In the genomic region with DNA sequence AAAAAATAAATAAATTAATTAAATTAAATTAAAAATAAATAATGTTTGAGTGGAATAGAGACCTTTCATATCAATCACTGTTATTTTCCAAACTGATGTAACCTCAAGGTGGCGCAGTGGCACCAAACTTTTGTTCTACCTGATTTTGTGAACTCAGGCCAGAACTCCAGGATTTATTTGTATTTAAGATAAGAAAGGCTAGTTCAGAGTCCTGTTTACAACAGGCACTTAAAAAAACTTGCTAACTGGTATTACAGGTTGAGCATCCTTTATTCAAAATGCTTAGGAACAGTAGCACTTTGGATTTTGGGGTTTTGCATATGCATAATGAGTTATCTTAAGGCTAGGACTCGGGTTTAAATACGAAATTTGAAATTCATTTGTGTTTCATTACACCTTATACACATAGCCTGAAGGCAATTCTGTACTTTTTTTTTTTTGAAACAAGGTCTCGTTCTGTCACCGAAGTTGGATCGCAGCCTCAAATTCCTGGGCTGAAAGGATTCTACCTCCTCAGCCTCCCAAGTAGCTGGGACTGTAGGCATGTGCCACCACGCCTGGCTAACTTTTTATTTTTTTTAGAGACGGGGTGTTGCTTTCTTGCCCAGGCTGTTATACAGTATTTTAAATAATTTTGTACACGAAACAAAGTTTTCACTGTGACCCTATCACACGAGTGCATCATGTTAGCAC, we compare ENCODE assay signal across 10 cellular contexts. TPM values are rescaled to one million over a fixed set of nuclear protein-coding genes. Genes with fewer than 3 reads are reported as not detected.
DNase-seq lines count a peak whose midpoint lies in the region; ATAC-seq and TF ChIP-seq lines count a peak whose summit lies in the region.
"Had no signal": no experiment of that assay in that cellular context is flagged by ENCODE, and none has a peak within 500 bp of the region (broad histone marks: within the 10 kb centered on the region; RNA-seq: fewer than 3 reads in every experiment).

No MANE protein-coding gene starts in this region.

- peaks cover 92% of the 10 kb centered on the region for H4K20me1 ChIP-seq in Loucy (ENCODE audit: insufficient read depth, low read length, poor library complexity, severe bottlenecking)
- H4K20me1 ChIP-seq in neural progenitor cell (ENCODE audit: low read depth): peaks cover 74% of the 10 kb centered on the region

- H3K9me3 Mint-ChIP-seq in neural progenitor cell: no peaks in the 10 kb centered on the region
- H3K9me3 Mint-ChIP-seq: CD8-positive, alpha-beta memory T cell had no signal

- H3K27me3 Mint-ChIP-seq in neural progenitor cell (ENCODE audit: insufficient read depth, low read depth): no peaks in the 10 kb centered on the region
- H3K27me3 Mint-ChIP-seq: CD8-positive, alpha-beta memory T cell had no signal

- no peak overlapping the region for H3K27ac Mint-ChIP-seq in neural progenitor cell

- peaks cover 98% of the 10 kb centered on the region for H3K79me2 ChIP-seq in Loucy (ENCODE audit: insufficient read depth, low read length)
- peaks cover 95% of the 10 kb centered on the region for H3K79me2 ChIP-seq in neural progenitor cell (ENCODE audit: low read depth)

- H3K9me3 ChIP-seq in Loucy (ENCODE audit: insufficient read depth, low read depth, low read length) (no peaks in the 10 kb centered on the region), neural progenitor cell (ENCODE audit: low read depth) (no peaks in the 10 kb centered on the region)

- H3K4me1 Mint-ChIP-seq in neural progenitor cell: no peaks in the 10 kb centered on the region

- H3F3A ChIP-seq in Loucy (ENCODE audit: low read depth) (peaks cover 3% of the 10 kb centered on the region; the same call in 1 of the 2 replicates), neural progenitor cell (ENCODE audit: low read depth) (peaks cover 22% of the 10 kb centered on the region)

- DNase-seq in NCI-H2171 treated with DMSO at 0.1 percent for 48 hours (lab: John Stamatoyannopoulos, UW) (peak; percentile 38), NCI-H2171 (lab: John Stamatoyannopoulos, UW) (no peak), choroid plexus epithelial cell (ENCODE audit: low read depth) (peak; percentile 44), neural progenitor cell (ENCODE audit: low spot score) (no peak), ureter (ENCODE audit: low spot score) (no peak)
- DNase-seq: activated CD8-positive, alpha-beta memory T cell treated with anti-CD3 and anti-CD28 coated beads, Interleukin-2, amount 50 U/mL, for 4 hours had no signal

- no peaks in the 10 kb centered on the region for H3K9me2 ChIP-seq in Loucy (replicated peaks; ENCODE audit: low read depth, low read length)

- peak; percentile 55 for TF ChIP-seq CTCF in Loucy (conservative IDR thresholded peaks at IDR 0.05; ENCODE audit: low read length)
- TF ChIP-seq CTCF in choroid plexus epithelial cell (conservative IDR thresholded peaks at IDR 0.05; ENCODE audit: low read depth, low read length): peak; percentile 45
- peak; percentile 48 for TF ChIP-seq CTCF in neural progenitor cell (IDR thresholded peaks at IDR 0.05)

- H2AFZ ChIP-seq in Loucy (ENCODE audit: low read length) (no peak overlapping the region), neural progenitor cell (replicated peaks) (no peak overlapping the region)

- no peak overlapping the region for H3K27ac ChIP-seq in neural progenitor cell

- H3K36me3 ChIP-seq in Loucy (ENCODE audit: insufficient read depth, low read length) (peaks cover 78% of the 10 kb centered on the region), neural progenitor cell (peaks cover 5% of the 10 kb centered on the region)

- peaks cover 33% of the 10 kb centered on the region for H3K36me3 Mint-ChIP-seq in neural progenitor cell

- H3K4me3 ChIP-seq in Loucy (ENCODE audit: low read length, poor library complexity, severe bottlenecking) (no peak overlapping the region), choroid plexus epithelial cell (ENCODE audit: low read depth, low read length) (no peak overlapping the region), neural progenitor cell (no peak overlapping the region)

- H3K9ac ChIP-seq in Loucy (ENCODE audit: low read depth, low read length, poor library complexity, severe bottlenecking): no peak overlapping the region
- no peak overlapping the region for H3K9ac ChIP-seq in neural progenitor cell

- no peak overlapping the region for H3K4me2 ChIP-seq in Loucy (ENCODE audit: low read depth, low read length, poor library complexity, severe bottlenecking)
- no peak overlapping the region for H3K4me2 ChIP-seq in neural progenitor cell

- no peaks in the 10 kb centered on the region for H3K4me1 ChIP-seq in Loucy (ENCODE audit: insufficient read depth, low read length, poor library complexity, severe bottlenecking)
- H3K4me1 ChIP-seq in neural progenitor cell: no peaks in the 10 kb centered on the region

- no peak overlapping the region for H3K4me3 Mint-ChIP-seq in neural progenitor cell
- H3K4me3 Mint-ChIP-seq: CD8-positive, alpha-beta memory T cell had no signal

- ATAC-seq in GM19035 (IDR thresholded peaks at IDR 0.05; ENCODE audit: unreplicated experiment): no peak
- no peak for ATAC-seq in GM19023 (IDR thresholded peaks at IDR 0.05; ENCODE audit: unreplicated experiment)

- H3K27me3 ChIP-seq in Loucy (ENCODE audit: insufficient read depth, low read length, poor library complexity, severe bottlenecking) (no peaks in the 10 kb centered on the region), neural progenitor cell (no peaks in the 10 kb centered on the region)

RNA-seq across cellular contexts. Expression of gene YY1, which starts 32.4 kb away (rescaled TPM):
- total RNA-seq in neural progenitor cell (ENCODE audit: low replicate concordance) (54.8 and 58.9 TPM in 2 replicates), ureter (79.4 TPM)

RNA-seq across cellular contexts. Expression of gene SLC25A29, which starts 34.9 kb away (rescaled TPM):
- total RNA-seq in neural progenitor cell (ENCODE audit: low replicate concordance) (103 and 330 TPM in 2 replicates), ureter (58.4 TPM)

RNA-seq across cellular contexts. Expression of gene SLC25A47, which starts 51.7 kb away (rescaled TPM):
- not detected in 2 replicates for total RNA-seq in neural progenitor cell (ENCODE audit: low replicate concordance)
- not detected for total RNA-seq in ureter
- total RNA-seq: CD8-positive, alpha-beta memory T cell had no signal

Comparison
In these comparisons a context has a peak if more than half of its experiments do, and no peak if none do; other contexts are left out.
1. DNase-seq: peak in NCI-H2171 treated with DMSO at 0.1 percent for 48 hours (single experiment) and choroid plexus epithelial cell (single experiment); none in NCI-H2171 (single experiment), neural progenitor cell (single experiment) and ureter (single experiment).
2. Peak in every context shown above with its lines, with median percentiles within 50 percentile points of each other: CTCF ChIP-seq.